ENCODE assay signal across 11 cellular contexts in the genomic region with DNA sequence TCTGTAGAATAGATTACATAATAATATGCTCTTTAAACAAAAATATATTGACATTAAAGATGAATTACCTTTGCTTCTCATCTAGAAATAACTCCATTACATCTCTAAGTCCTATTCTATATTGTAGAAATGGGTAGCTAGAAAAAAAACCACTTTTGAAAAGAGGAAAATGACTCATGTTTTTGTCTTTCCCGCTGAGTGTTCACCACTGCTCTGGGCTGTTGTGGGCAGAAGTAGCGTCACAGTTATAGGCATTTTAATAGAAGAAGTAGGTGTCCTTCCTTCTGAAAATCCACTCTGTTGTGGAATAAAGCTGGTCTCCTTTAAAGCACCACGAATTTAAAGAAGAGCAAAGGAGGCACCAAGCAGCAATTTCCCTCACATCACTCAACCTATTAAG.
"Had no signal": no experiment of that assay in that cellular context is flagged by ENCODE, and none has a peak within 500 bp of the region (broad histone marks: within the 10 kb centered on the region; RNA-seq: fewer than 3 reads in every experiment).

No MANE protein-coding gene starts in this region.

- H3K9me3 ChIP-seq: psoas muscle, suprapubic skin had no signal

- H3K4me3 ChIP-seq: psoas muscle, suprapubic skin had no signal

- H3K4me1 Mint-ChIP-seq: endodermal cell had no signal

- H3K36me3 ChIP-seq: suprapubic skin had no signal

- H3K36me3 Mint-ChIP-seq: activated naive CD4-positive, alpha-beta T cell treated with anti-CD3 and anti-CD28 coated beads, Interleukin-2, amount 50 U/mL, for 24 hours; type B pancreatic cell had no signal

- DNase-seq: activated CD4-positive, alpha-beta T cell treated with anti-CD3 and anti-CD28 coated beads for 4 hours; endodermal cell; occipital lobe; psoas muscle; stimulated activated naive CD8-positive, alpha-beta T cell treated with anti-CD3 and anti-CD28 coated beads, Interleukin-15, Interleukin-2, amounts not matched to agents 100 U/mL and 50 U/mL, for 24 hours had no signal

- H3K4me1 ChIP-seq: psoas muscle, suprapubic skin had no signal

- H3K27ac Mint-ChIP-seq: activated naive CD4-positive, alpha-beta T cell treated with anti-CD3 and anti-CD28 coated beads, Interleukin-2, amount 50 U/mL, for 24 hours; activated T-helper 2 cell treated with anti-CD3 and anti-CD28 coated beads, Interferon-gamma antibody, Interleukin-2, Interleukin-4, amounts not matched to agents 10 μg/mL and 5 μg/mL and 100 μg/mL, durations not matched to agents 14 hours and 24 hours and 36 hours; endodermal cell; nephron; type B pancreatic cell had no signal

- H3K4me3 Mint-ChIP-seq: activated naive CD4-positive, alpha-beta T cell treated with anti-CD3 and anti-CD28 coated beads, Interleukin-2, amount 50 U/mL, for 24 hours; endodermal cell; nephron; type B pancreatic cell had no signal

- H3K9me3 Mint-ChIP-seq: activated naive CD4-positive, alpha-beta T cell treated with anti-CD3 and anti-CD28 coated beads, Interleukin-2, amount 50 U/mL, for 24 hours; activated T-helper 2 cell treated with anti-CD3 and anti-CD28 coated beads, Interferon-gamma antibody, Interleukin-2, Interleukin-4, amounts not matched to agents 10 μg/mL and 5 μg/mL and 100 μg/mL, durations not matched to agents 14 hours and 24 hours and 36 hours had no signal

- H3K27ac ChIP-seq: psoas muscle, suprapubic skin, VCaP had no signal

- ATAC-seq: psoas muscle; stimulated activated naive CD8-positive, alpha-beta T cell treated with anti-CD3 and anti-CD28 coated beads, Interleukin-15, Interleukin-2, amounts not matched to agents 100 U/mL and 50 U/mL, for 24 hours had no signal
